ENCODE assay signal across 8 cellular contexts in the genomic region with DNA sequence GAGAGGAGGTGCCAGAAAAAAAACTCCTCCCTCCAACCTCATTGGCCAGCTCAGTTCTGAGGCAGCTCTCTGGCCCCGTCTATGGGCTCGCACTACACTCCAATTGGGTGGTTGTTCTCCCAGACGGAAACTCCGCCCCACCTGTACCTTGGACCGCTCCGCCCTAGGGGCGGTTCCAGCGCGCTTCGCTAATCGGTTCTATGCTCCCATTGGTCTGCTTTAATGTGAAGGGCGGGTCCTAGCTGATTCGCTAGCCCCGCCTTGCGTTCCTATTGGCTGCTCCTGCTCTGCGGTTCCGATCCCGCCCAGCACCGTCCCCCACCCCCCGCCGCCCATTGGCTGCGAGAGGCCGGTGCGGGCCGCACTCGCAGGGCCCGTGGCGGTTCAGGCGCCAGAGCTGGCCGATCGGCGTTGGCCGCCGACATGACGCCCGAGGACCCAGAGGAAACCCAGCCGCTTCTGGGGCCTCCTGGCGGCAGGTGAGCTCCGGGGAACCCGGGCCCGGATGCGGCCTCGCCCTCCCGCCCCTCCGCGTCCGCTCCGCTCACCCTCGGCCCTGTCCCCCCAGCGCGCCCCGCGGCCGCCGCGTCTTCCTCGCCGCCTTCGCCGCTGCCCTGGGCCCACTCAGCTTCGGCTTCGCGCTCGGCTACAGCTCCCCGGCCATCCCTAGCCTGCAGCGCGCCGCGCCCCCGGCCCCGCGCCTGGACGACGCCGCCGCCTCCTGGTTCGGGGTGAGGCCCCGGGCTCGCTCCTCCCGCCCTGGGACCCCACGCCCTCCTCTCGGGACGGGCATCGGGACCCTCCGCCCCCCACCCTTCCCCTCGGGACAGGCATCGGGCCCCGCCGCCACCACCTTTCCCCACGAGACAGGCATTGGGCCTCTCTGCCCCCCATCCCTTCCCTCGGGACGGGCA.
A peak's percentile ranks its signal among the peaks of the same experiment; 100 is the strongest.
DNase-seq lines count a peak whose midpoint lies in the region; ATAC-seq and TF ChIP-seq lines count a peak whose summit lies in the region.

A gene with protein sequence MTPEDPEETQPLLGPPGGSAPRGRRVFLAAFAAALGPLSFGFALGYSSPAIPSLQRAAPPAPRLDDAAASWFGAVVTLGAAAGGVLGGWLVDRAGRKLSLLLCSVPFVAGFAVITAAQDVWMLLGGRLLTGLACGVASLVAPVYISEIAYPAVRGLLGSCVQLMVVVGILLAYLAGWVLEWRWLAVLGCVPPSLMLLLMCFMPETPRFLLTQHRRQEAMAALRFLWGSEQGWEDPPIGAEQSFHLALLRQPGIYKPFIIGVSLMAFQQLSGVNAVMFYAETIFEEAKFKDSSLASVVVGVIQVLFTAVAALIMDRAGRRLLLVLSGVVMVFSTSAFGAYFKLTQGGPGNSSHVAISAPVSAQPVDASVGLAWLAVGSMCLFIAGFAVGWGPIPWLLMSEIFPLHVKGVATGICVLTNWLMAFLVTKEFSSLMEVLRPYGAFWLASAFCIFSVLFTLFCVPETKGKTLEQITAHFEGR (plus strand): TSS at position 362 of the 914 bp plus-strand sequence. CDS start 62 bp downstream, at position 424.

- H3K36me3 Mint-ChIP-seq in dendritic cell treated with granulocyte-macrophage colony-stimulating factor and Interleukin-4, amounts not matched to agents 40 ng/mL and 50 ng/mL, for 4 days (ENCODE audit: low read depth), result peaks cover 30% of the 10 kb centered on the region

- peak within 1 kb of the TSS; percentile 81 for H3K4me3 Mint-ChIP-seq in dendritic cell treated with granulocyte-macrophage colony-stimulating factor and Interleukin-4, amounts not matched to agents 40 ng/mL and 50 ng/mL, for 4 days

- ATAC-seq in HG03378 (IDR thresholded peaks at IDR 0.05; ENCODE audit: unreplicated experiment), result peak; percentile 96

- peak; percentile 66 for TF ChIP-seq POLR2A in GM19099 (IDR thresholded peaks at IDR 0.05; ENCODE audit: extremely low read depth, insufficient read length, low read depth)

- H3K4me1 Mint-ChIP-seq in dendritic cell treated with granulocyte-macrophage colony-stimulating factor and Interleukin-4, amounts not matched to agents 40 ng/mL and 50 ng/mL, for 4 days (ENCODE audit: low read depth), result peaks cover 33% of the 10 kb centered on the region

- H3K4me3 ChIP-seq in AG10803 (ENCODE audit: low read length), result peak within 1 kb of the TSS; percentile 59

- peak within 1 kb of the TSS; percentile 80 for H3K27ac Mint-ChIP-seq in dendritic cell treated with granulocyte-macrophage colony-stimulating factor and Interleukin-4, amounts not matched to agents 40 ng/mL and 50 ng/mL, for 4 days

- TF ChIP-seq CTCF in AG10803 (conservative IDR thresholded peaks at IDR 0.05; ENCODE audit: low read length), result no peak

- H3K27me3 Mint-ChIP-seq in dendritic cell treated with granulocyte-macrophage colony-stimulating factor and Interleukin-4, amounts not matched to agents 40 ng/mL and 50 ng/mL, for 4 days, result peaks cover 24% of the 10 kb centered on the region

- intact Hi-C loops in dendritic cell treated with granulocyte-macrophage colony-stimulating factor and Interleukin-4, amounts not matched to agents 40 ng/mL and 50 ng/mL, for 4 days (cut with micrococcal nuclease), result loop anchor here (1.0 to 5.0 kb wide), 3 partner anchors 27 to 170 kb away; a partner anchor contains a TSS

- DNase-seq in AG10803 (ENCODE audit: low read depth) (peak; percentile 97), NCI-H524 treated with DMSO at 0.1 percent for 48 hours (lab: John Stamatoyannopoulos, UW) (peak; percentile 99), left kidney (ENCODE audit: low read depth, low spot score) (peak; percentile 100)
- DNase-seq in activated CD4-positive, alpha-beta T cell treated with anti-CD3 and anti-CD28 coated beads, Interleukin-2, amount 50 U/mL, for 24 hours (ENCODE audit: low read depth in 1 of 2, low spot score in 1 of 2), result peak; percentile 53 to 82
- peak; percentile 94 for DNase-seq in stimulated activated CD4-positive, alpha-beta T cell treated with anti-CD3 and anti-CD28 coated beads, Interleukin-1b, Interleukin-23, amount 100 ng/mL, for 48 hours

- no peaks in the 10 kb centered on the region for H3K9me3 Mint-ChIP-seq in dendritic cell treated with granulocyte-macrophage colony-stimulating factor and Interleukin-4, amounts not matched to agents 40 ng/mL and 50 ng/mL, for 4 days

Comparison
In these comparisons a context has a peak if more than half of its experiments do, and no peak if none do; other contexts are left out.
1. Peak in every context shown above with its lines: DNase-seq, ATAC-seq and H3K4me3 ChIP-seq.